ENCODE assay signal across 8 cellular contexts in genomic region chr15:101295607-101296225, GRCh38. TPM values are rescaled to one million over a fixed set of nuclear protein-coding genes. Genes with fewer than 3 reads are reported as not detected.
DNase-seq lines count a peak whose midpoint lies in the region; ATAC-seq, FAIRE-seq and TF ChIP-seq lines count a peak whose summit lies in the region.

No MANE protein-coding gene starts in this region.

- H3K27me3 ChIP-seq in ACC112 (ENCODE audit: insufficient read depth, low read length) (no peaks in the 10 kb centered on the region), HL-60 (ENCODE audit: insufficient read depth, poor library complexity, severe bottlenecking) (no peaks in the 10 kb centered on the region), keratinocyte (ENCODE audit: control insufficient read depth, extremely low read depth, insufficient read depth, low read length) (no peaks in the 10 kb centered on the region)

- dilution Hi-C loops in keratinocyte (cut with MboI; ENCODE audit: extremely low pct_ligation_motif_present, low sequenced_read_pairs), result no loop called here

- H2AFZ ChIP-seq in ACC112 (ENCODE audit: low read length, unreplicated experiment) (peak overlapping the region; percentile 74), keratinocyte (ENCODE audit: control insufficient read depth, low read length) (peak overlapping the region; percentile 97)

- peaks cover 16% of the 10 kb centered on the region for H3K4me1 ChIP-seq in ACC112 (ENCODE audit: control insufficient read depth, insufficient read depth, low read length, unreplicated experiment)
- H3K4me1 ChIP-seq in keratinocyte (ENCODE audit: control insufficient read depth, extremely low read depth, insufficient read depth, low read length), result peaks cover 42% of the 10 kb centered on the region

- H3K9ac ChIP-seq in keratinocyte (ENCODE audit: control insufficient read depth, extremely low read depth, insufficient read depth, low read length), result peak overlapping the region; percentile 96

- DNase-seq in HL-60 (ENCODE audit: low read depth in 1 of 2, low spot score in 1 of 2) (no peak), keratinocyte (ENCODE audit: low read depth, low spot score) (no peak), NCI-H446 treated with DMSO at 0.1 percent for 48 hours (lab: John Stamatoyannopoulos, UW) (no peak), NCI-H2227 (lab: John Stamatoyannopoulos, UW; ENCODE audit: unreplicated experiment) (no peak)
- DNase-seq in stimulated activated naive CD8-positive, alpha-beta T cell treated with anti-CD3 and anti-CD28 coated beads, Interleukin-15, amount 100 ng/mL, for 72 hours, result no peak
- DNase-seq in effector CD4-positive, alpha-beta T cell, result no peak

- TF ChIP-seq CTCF in HL-60 (IDR thresholded peaks at IDR 0.05; ENCODE audit: insufficient read depth, low read length) (no peak), keratinocyte (optimal IDR thresholded peaks at IDR 0.05 in 1 of 3, IDR thresholded peaks at IDR 0.05 in 1 of 3, conservative IDR thresholded peaks at IDR 0.05 in 1 of 3; ENCODE audit: extremely low read depth in 1 of 3, insufficient read depth in 2 of 3, low read length in 3 of 3) (no peak)

- no peaks in the 10 kb centered on the region for H3K27me3 Mint-ChIP-seq in stimulated activated naive CD8-positive, alpha-beta T cell treated with anti-CD3 and anti-CD28 coated beads, Interleukin-15, amount 100 ng/mL, for 72 hours

- H3K9me3 Mint-ChIP-seq in stimulated activated naive CD8-positive, alpha-beta T cell treated with anti-CD3 and anti-CD28 coated beads, Interleukin-15, amount 100 ng/mL, for 72 hours, result no peaks in the 10 kb centered on the region

- H3K79me2 ChIP-seq in ACC112 (ENCODE audit: control insufficient read depth, insufficient read depth, low read length, unreplicated experiment) (peaks cover 49% of the 10 kb centered on the region), keratinocyte (ENCODE audit: control insufficient read depth, insufficient read depth, low read length) (peaks cover 42% of the 10 kb centered on the region)

- H3K9me3 ChIP-seq in keratinocyte (ENCODE audit: control insufficient read depth, low read depth, low read length), result no peaks in the 10 kb centered on the region

- H3K9me1 ChIP-seq in keratinocyte (ENCODE audit: control insufficient read depth, extremely low read depth, insufficient read depth, low read length), result no peaks in the 10 kb centered on the region

- H3K4me3 ChIP-seq in ACC112 (ENCODE audit: low read depth, low read length), result peak overlapping the region; percentile 98
- H3K4me3 ChIP-seq in HL-60 (replicated peaks; ENCODE audit: insufficient read depth, low read length), result peak overlapping the region; percentile 93
- H3K4me3 ChIP-seq in keratinocyte (ENCODE audit: control insufficient read depth in 2 of 3, extremely low read depth in 1 of 3, insufficient read depth in 2 of 3, low read depth in 1 of 3, low read length in 3 of 3), result peak overlapping the region; percentile 96 to 100 (median 99)

- peak overlapping the region; percentile 62 for H3K27ac ChIP-seq in ACC112 (ENCODE audit: low read depth, low read length)
- H3K27ac ChIP-seq in HL-60 (replicated peaks), result peak overlapping the region; percentile 98
- peak overlapping the region; percentile 82 for H3K27ac ChIP-seq in angular gyrus (ENCODE audit: low read depth, low read length)
- peak overlapping the region; percentile 93 for H3K27ac ChIP-seq in keratinocyte (ENCODE audit: control insufficient read depth, insufficient read depth, low read length)

- H3K27ac Mint-ChIP-seq in stimulated activated naive CD8-positive, alpha-beta T cell treated with anti-CD3 and anti-CD28 coated beads, Interleukin-15, amount 100 ng/mL, for 72 hours, result peak overlapping the region; percentile 28 to 98

- no peak for ATAC-seq in stimulated activated naive CD8-positive, alpha-beta T cell treated with anti-CD3 and anti-CD28 coated beads, Interleukin-15, amount 100 ng/mL, for 72 hours

- H3K4me1 Mint-ChIP-seq in stimulated activated naive CD8-positive, alpha-beta T cell treated with anti-CD3 and anti-CD28 coated beads, Interleukin-15, amount 100 ng/mL, for 72 hours, result peaks cover 44% of the 10 kb centered on the region

- H3K4me2 ChIP-seq in keratinocyte (ENCODE audit: control insufficient read depth, extremely low read depth, insufficient read depth, low read depth, low read length), result peak overlapping the region; percentile 83

- peaks cover 12% of the 10 kb centered on the region for H4K20me1 ChIP-seq in keratinocyte (ENCODE audit: control insufficient read depth, extremely low read depth, insufficient read depth, low read length)

- H3K36me3 ChIP-seq in ACC112 (ENCODE audit: insufficient read depth, low read length), result peaks cover 3% of the 10 kb centered on the region; the same call in 1 of the 2 replicates
- peaks cover 0 to 7% of the 10 kb centered on the region in 2 experiments for H3K36me3 ChIP-seq in keratinocyte (ENCODE audit: control insufficient read depth in 2 of 2, extremely low read depth in 1 of 2, insufficient read depth in 2 of 2, low read length in 2 of 2)

- peak overlapping the region; percentile 97 for H3K4me3 Mint-ChIP-seq in stimulated activated naive CD8-positive, alpha-beta T cell treated with anti-CD3 and anti-CD28 coated beads, Interleukin-15, amount 100 ng/mL, for 72 hours

- FAIRE-seq in keratinocyte (lab: Jason Lieb, UNC), result no peak

RNA-seq across cellular contexts. Expression of gene SNRPA1, which starts 0.7 kb away (rescaled TPM):
- 44.3 to 106 TPM (median 82.6 TPM) in 3 replicates for polyA plus RNA-seq in keratinocyte
- polyA plus RNA-seq in keratinocyte (2011; ENCODE audit: low read depth), result 82.8 TPM
- polyA plus RNA-seq in keratinocyte (2011; cell fraction: cytosol; rRNA removed), result 50.8 and 74.7 TPM in 2 replicates
- polyA plus RNA-seq in keratinocyte (2011; cell fraction: nucleus; rRNA removed), result 63.5 and 120 TPM in 2 replicates
- polyA plus RNA-seq in keratinocyte (2012; ENCODE audit: low replicate concordance), result 59.6 and 90.9 TPM in 2 replicates
- polyA minus RNA-seq in keratinocyte, result 10.4 to 33.9 TPM (median 19.7 TPM) in 3 replicates
- 19.0 TPM for polyA minus RNA-seq in keratinocyte (2011; cell fraction: cytosol; rRNA and poly(A)+ RNA removed)
- polyA minus RNA-seq in keratinocyte (2011; cell fraction: nucleus; rRNA and poly(A)+ RNA removed), result 13.9 and 21.9 TPM in 2 replicates

RNA-seq across cellular contexts. Expression of gene SELENOS, which starts 18.4 kb away (rescaled TPM):
- 56.3 to 82.2 TPM (median 76.8 TPM) in 3 replicates for polyA plus RNA-seq in keratinocyte
- 175 TPM for polyA plus RNA-seq in keratinocyte (2011; ENCODE audit: low read depth)
- 54.9 and 69.2 TPM in 2 replicates for polyA plus RNA-seq in keratinocyte (2011; cell fraction: cytosol; rRNA removed)
- polyA plus RNA-seq in keratinocyte (2011; cell fraction: nucleus; rRNA removed), result 65.6 and 96.4 TPM in 2 replicates
- polyA plus RNA-seq in keratinocyte (2012; ENCODE audit: low replicate concordance), result 55.9 and 57.6 TPM in 2 replicates
- polyA minus RNA-seq in keratinocyte, result 11.6 to 29.9 TPM (median 25.8 TPM) in 3 replicates
- 39.3 TPM for polyA minus RNA-seq in keratinocyte (2011; cell fraction: cytosol; rRNA and poly(A)+ RNA removed)
- 17.4 and 19.2 TPM in 2 replicates for polyA minus RNA-seq in keratinocyte (2011; cell fraction: nucleus; rRNA and poly(A)+ RNA removed)

RNA-seq across cellular contexts. Expression of gene CHSY1, which starts 43.9 kb away (rescaled TPM):
- 18.1 to 28.3 TPM (median 27.0 TPM) in 3 replicates for polyA plus RNA-seq in keratinocyte
- polyA plus RNA-seq in keratinocyte (2011; ENCODE audit: low read depth), result 5.1 TPM
- 15.2 and 20.9 TPM in 2 replicates for polyA plus RNA-seq in keratinocyte (2011; cell fraction: cytosol; rRNA removed)
- 33.3 and 36.1 TPM in 2 replicates for polyA plus RNA-seq in keratinocyte (2011; cell fraction: nucleus; rRNA removed)
- 7.2 and 21.3 TPM in 2 replicates for polyA plus RNA-seq in keratinocyte (2012; ENCODE audit: low replicate concordance)
- 19.8 to 29.4 TPM (median 20.2 TPM) in 3 replicates for polyA minus RNA-seq in keratinocyte
- 16.7 TPM for polyA minus RNA-seq in keratinocyte (2011; cell fraction: cytosol; rRNA and poly(A)+ RNA removed)
- 24.5 and 51.2 TPM in 2 replicates for polyA minus RNA-seq in keratinocyte (2011; cell fraction: nucleus; rRNA and poly(A)+ RNA removed)
